1 cellular context compared by ENCODE assay signal in genomic region chr10:70379581-70380176, GRCh38.
TF ChIP-seq lines count a peak whose summit lies in the region.

No MANE protein-coding gene starts in this region.

TF ChIP-seq in GM23338, 12 proteins besides CTCF, POLR2A, EP300 and RAD21 (continued from another document):
- no peak for TF ChIP-seq ZNF331 (CRISPR knock-in tag; IDR thresholded peaks at IDR 0.05; ENCODE audit: low read depth)
- TF ChIP-seq, protein P1, sequence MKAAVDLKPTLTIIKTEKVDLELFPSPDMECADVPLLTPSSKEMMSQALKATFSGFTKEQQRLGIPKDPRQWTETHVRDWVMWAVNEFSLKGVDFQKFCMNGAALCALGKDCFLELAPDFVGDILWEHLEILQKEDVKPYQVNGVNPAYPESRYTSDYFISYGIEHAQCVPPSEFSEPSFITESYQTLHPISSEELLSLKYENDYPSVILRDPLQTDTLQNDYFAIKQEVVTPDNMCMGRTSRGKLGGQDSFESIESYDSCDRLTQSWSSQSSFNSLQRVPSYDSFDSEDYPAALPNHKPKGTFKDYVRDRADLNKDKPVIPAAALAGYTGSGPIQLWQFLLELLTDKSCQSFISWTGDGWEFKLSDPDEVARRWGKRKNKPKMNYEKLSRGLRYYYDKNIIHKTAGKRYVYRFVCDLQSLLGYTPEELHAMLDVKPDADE (IDR thresholded peaks at IDR 0.05) = no peak
- no peak for TF ChIP-seq EZH2 (IDR thresholded peaks at IDR 0.05; ENCODE audit: low read depth, unreplicated experiment)
